In the genomic region with DNA sequence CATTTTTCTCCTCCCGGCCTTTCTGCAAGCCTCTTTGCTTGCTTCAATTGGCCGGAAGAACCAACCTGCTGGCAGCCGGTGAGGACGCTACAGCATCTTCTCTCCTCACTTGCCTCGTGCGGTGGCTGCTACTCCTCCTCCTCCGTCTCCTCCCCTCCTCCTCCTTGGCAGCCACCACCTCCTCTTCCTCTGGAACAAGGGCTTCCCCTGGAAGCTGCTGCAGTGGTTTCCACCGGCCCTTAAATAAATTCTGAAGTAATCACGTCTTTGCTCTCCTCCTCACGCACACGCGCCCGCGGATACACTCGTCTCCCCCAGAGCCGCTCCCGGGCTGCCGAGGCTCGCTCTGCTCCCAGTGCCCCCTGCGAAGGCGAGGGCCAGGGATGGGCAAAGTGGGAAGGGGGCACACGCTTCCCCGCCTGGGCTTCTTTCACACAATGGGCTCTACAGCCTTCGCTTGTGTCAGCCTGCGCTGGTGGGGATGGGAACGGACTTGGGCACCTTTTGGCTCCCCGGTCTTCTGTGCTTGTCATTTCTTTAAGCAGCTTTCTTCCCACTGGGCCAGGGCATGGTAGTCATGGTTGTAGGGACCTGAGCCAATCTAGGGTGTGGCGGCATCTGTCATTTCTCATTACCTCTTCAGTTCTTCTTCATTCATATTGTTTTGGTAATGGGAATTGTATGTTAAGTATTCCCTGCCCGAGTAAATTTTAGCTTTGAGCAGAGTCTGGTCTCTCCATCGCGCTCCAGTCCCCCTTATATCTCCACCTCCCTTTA, we compare ENCODE assay signal across 9 cellular contexts. TPM values are rescaled to one million over a fixed set of nuclear protein-coding genes. Genes with fewer than 3 reads are reported as not detected.
DNase-seq lines count a peak whose midpoint lies in the region; TF ChIP-seq lines count a peak whose summit lies in the region.
"Had no signal": no experiment of that assay in that cellular context is flagged by ENCODE, and none has a peak within 500 bp of the region (broad histone marks: within the 10 kb centered on the region; RNA-seq: fewer than 3 reads in every experiment).

A gene (minus strand): TSS at position 136 of the 777 bp plus-strand sequence.

- no peak for TF ChIP-seq POLR2A in uterus (IDR thresholded peaks at IDR 0.05)

- H3K4me3 ChIP-seq in BE2C (ENCODE audit: low read depth, low read length) (peak within 1 kb of the TSS; percentile 51), KMS-11 (IDR thresholded peaks at IDR 0.05; ENCODE audit: insufficient read depth, low read depth, low read length) (peak within 1 kb of the TSS; percentile 82), uterus (peak within 1 kb of the TSS; percentile 33 to 44)

- peak within 1 kb of the TSS; percentile 77 for H3K4me2 ChIP-seq in KMS-11

- H3K27ac Mint-ChIP-seq in activated CD4-positive, alpha-beta memory T cell treated with anti-CD3 and anti-CD28 coated beads, Interleukin-2, amount 10 ng/mL, durations not matched to agents 7 days and 5 days = no peak within 1 kb of the TSS

- CTCF ChIA-PET in activated CD4-positive, alpha-beta memory T cell treated with anti-CD3 and anti-CD28 coated beads, Interleukin-2, amount 10 ng/mL, durations not matched to agents 7 days and 5 days (lab: Charles Lee) = no interaction called here

- no peaks in the 10 kb centered on the region; the same call in 1 of the 2 replicates for H3K9me3 ChIP-seq in BE2C
- no peaks in the 10 kb centered on the region for H3K9me3 ChIP-seq in uterus

- DNase-seq in BE2C = no peak
- DNase-seq in activated CD4-positive, alpha-beta memory T cell treated with anti-CD3 and anti-CD28 coated beads, Interleukin-2, amount 10 ng/mL, durations not matched to agents 7 days and 5 days = peak; percentile 24
- DNase-seq in fibroblast of peridontal ligament (ENCODE audit: extremely low read depth) = peak; percentile 46
- DNase-seq in myocyte (ENCODE audit: low read depth) = peak; percentile 8
- peak; percentile 34 to 55 for DNase-seq in uterus
- no peak for DNase-seq in stimulated activated naive CD4-positive, alpha-beta T cell treated with Interleukin-2 at 50 U/mL for 16 hours (lab: John Stamatoyannopoulos, UW)
- no peak for DNase-seq in HPDE6-E6E7 (ENCODE audit: extremely low spot score)

- no peaks in the 10 kb centered on the region for H3K36me3 ChIP-seq in BE2C
- no peaks in the 10 kb centered on the region for H3K36me3 ChIP-seq in KMS-11 (ENCODE audit: insufficient read depth)
- no peaks in the 10 kb centered on the region for H3K36me3 ChIP-seq in uterus

- H3K9me3 Mint-ChIP-seq in activated CD4-positive, alpha-beta memory T cell treated with anti-CD3 and anti-CD28 coated beads, Interleukin-2, amount 10 ng/mL, durations not matched to agents 7 days and 5 days = no peaks in the 10 kb centered on the region

- H3K36me3 Mint-ChIP-seq in activated CD4-positive, alpha-beta memory T cell treated with anti-CD3 and anti-CD28 coated beads, Interleukin-2, amount 10 ng/mL, durations not matched to agents 7 days and 5 days (ENCODE audit: low read depth) = no peaks in the 10 kb centered on the region

- H3K4me1 ChIP-seq in BE2C (no peaks in the 10 kb centered on the region), KMS-11 (ENCODE audit: low read depth, poor library complexity, severe bottlenecking) (peaks cover 9% of the 10 kb centered on the region), uterus (no peaks in the 10 kb centered on the region)

- peak within 1 kb of the TSS; percentile 58; the same call in 1 of the 2 replicates for H3K9ac ChIP-seq in KMS-11

- POLR2A ChIA-PET in activated CD4-positive, alpha-beta memory T cell treated with anti-CD3 and anti-CD28 coated beads, Interleukin-2, amount 10 ng/mL, durations not matched to agents 7 days and 5 days (lab: Charles Lee) = no interaction called here

- no peak within 1 kb of the TSS for H3K27ac ChIP-seq in KMS-11
- no peak within 1 kb of the TSS for H3K27ac ChIP-seq in uterus

- no peaks in the 10 kb centered on the region for H3K79me2 ChIP-seq in KMS-11 (ENCODE audit: insufficient read depth, low read depth)

- intact Hi-C loops in uterus (cut with DNase I; ENCODE audit: low total_unique reads) = no loop called here

- H3K4me1 Mint-ChIP-seq in activated CD4-positive, alpha-beta memory T cell treated with anti-CD3 and anti-CD28 coated beads, Interleukin-2, amount 10 ng/mL, durations not matched to agents 7 days and 5 days = peaks cover 15% of the 10 kb centered on the region

- H4K20me1 ChIP-seq in KMS-11 (ENCODE audit: insufficient read depth) = no peaks in the 10 kb centered on the region

- H3K27me3 Mint-ChIP-seq in activated CD4-positive, alpha-beta memory T cell treated with anti-CD3 and anti-CD28 coated beads, Interleukin-2, amount 10 ng/mL, durations not matched to agents 7 days and 5 days = peaks cover 28% of the 10 kb centered on the region

- TF ChIP-seq CTCF in BE2C (IDR thresholded peaks at IDR 0.05; ENCODE audit: low read depth, low read length) (no peak), KMS-11 (conservative IDR thresholded peaks at IDR 0.05; ENCODE audit: low read depth, low read length) (no peak), uterus (IDR thresholded peaks at IDR 0.05) (no peak)

- H3K4me3 Mint-ChIP-seq in activated CD4-positive, alpha-beta memory T cell treated with anti-CD3 and anti-CD28 coated beads, Interleukin-2, amount 10 ng/mL, durations not matched to agents 7 days and 5 days = peak within 1 kb of the TSS; percentile 52

- H3K27me3 ChIP-seq in BE2C (peaks cover 26% of the 10 kb centered on the region), KMS-11 (ENCODE audit: insufficient read depth, low read depth) (no peaks in the 10 kb centered on the region), uterus (no peaks in the 10 kb centered on the region)

- peak within 1 kb of the TSS; percentile 100 for H2AFZ ChIP-seq in KMS-11 (ENCODE audit: low read depth)

RNA-seq across cellular contexts. Expression of the gene that starts here (rescaled TPM):
- polyA plus RNA-seq in BE2C (2012; ENCODE audit: insufficient read depth, insufficient read length, low read depth) = not detected
- total RNA-seq in activated CD4-positive, alpha-beta memory T cell treated with anti-CD3 and anti-CD28 coated beads, Interleukin-2, amount 10 ng/mL, durations not matched to agents 7 days and 5 days = not detected
- not detected in 2 replicates for total RNA-seq in myocyte
- not detected for polyA plus RNA-seq in myocyte (2012)
- total RNA-seq in uterus = 10 to 100 TPM in 2 of 4 donors, 1 to 10 TPM in 1, not detected in 1; 5.4 to 19.5 (median 18.5) TPM
- total RNA-seq: dermis microvascular lymphatic vessel endothelial cell had no signal

Comparison
In these comparisons a context has a peak if more than half of its experiments do, and no peak if none do; other contexts are left out.
1. Peak in DNase-seq in activated CD4-positive, alpha-beta memory T cell treated with anti-CD3 and anti-CD28 coated beads, Interleukin-2, amount 10 ng/mL, durations not matched to agents 7 days and 5 days; RNA of the gene not detected or under 1 TPM.
2. Peak in DNase-seq in myocyte; RNA of the gene not detected or under 1 TPM.
3. DNase-seq: peak in fibroblast of peridontal ligament (single experiment) and uterus (2 of 2); none in BE2C (single experiment), stimulated activated naive CD4-positive, alpha-beta T cell treated with Interleukin-2 at 50 U/mL for 16 hours (single experiment) and HPDE6-E6E7 (single experiment).
4. Peak in every context shown above with its lines, with median percentiles within 50 percentile points of each other: H3K4me3 ChIP-seq.